28 cellular contexts compared by ENCODE assay signal in genomic region chr3:71097557-71097956, GRCh38.
DNase-seq lines count a peak whose midpoint lies in the region; ATAC-seq, FAIRE-seq and TF ChIP-seq lines count a peak whose summit lies in the region.
"Had no signal": no experiment of that assay in that cellular context is flagged by ENCODE, and none has a peak within 500 bp of the region (broad histone marks: within the 10 kb centered on the region; RNA-seq: fewer than 3 reads in every experiment).

No MANE protein-coding gene starts in this region.

- H3K4me1 Mint-ChIP-seq in activated CD4-positive, alpha-beta memory T cell treated with anti-CD3 and anti-CD28 coated beads for 36 hours (ENCODE audit: low read depth), result peaks cover 84% of the 10 kb centered on the region
- peaks cover 54% of the 10 kb centered on the region for H3K4me1 Mint-ChIP-seq in activated CD4-positive, alpha-beta memory T cell treated with anti-CD3 and anti-CD28 coated beads, Interleukin-2, amount 10 ng/mL, durations not matched to agents 7 days and 5 days
- peaks cover 53% of the 10 kb centered on the region for H3K4me1 Mint-ChIP-seq in activated T-helper 17 cell treated with anti-CD3 and anti-CD28 coated beads, Interleukin-2, amount 50 U/mL, for 72 hours
- H3K4me1 Mint-ChIP-seq in naive thymus-derived CD8-positive, alpha-beta T cell, result peaks cover 44 to 92% (median 90%) of the 10 kb centered on the region in 4 donors

- intact Hi-C loops in activated CD4-positive, alpha-beta memory T cell treated with anti-CD3 and anti-CD28 coated beads for 36 hours (cut with micrococcal nuclease), result no loop called here

- H3K36me3 ChIP-seq in HEK293 (ENCODE audit: control insufficient read depth in 2 of 2, insufficient read depth in 1 of 2, low read length in 2 of 2) (no peaks in the 10 kb centered on the region), GM23248 (ENCODE audit: low read depth) (no peaks in the 10 kb centered on the region)
- H3K36me3 ChIP-seq: breast epithelium, pancreas had no signal

- 96 to 98% methylated on average over 5 of the region's 5 CpGs for WGBS in GM23248 (ENCODE audit: low coverage in 1 of 2, low lambda C conversion rate in 2 of 2, missing lambda C conversion rate in 2 of 2), 2 experiments

- no peak for DNase-seq in activated CD4-positive, alpha-beta memory T cell treated with anti-CD3 and anti-CD28 coated beads for 36 hours
- no peak for DNase-seq in activated CD4-positive, alpha-beta memory T cell treated with anti-CD3 and anti-CD28 coated beads, Interleukin-2, amount 10 ng/mL, durations not matched to agents 7 days and 5 days
- DNase-seq in naive thymus-derived CD8-positive, alpha-beta T cell, result no peak
- DNase-seq in GM23248 (no peak), RCC 7860 (ENCODE audit: low spot score) (no peak)
- DNase-seq: activated CD8-positive, alpha-beta memory T cell treated with anti-CD3 and anti-CD28 coated beads for 24 hours; activated naive CD4-positive, alpha-beta T cell treated with Interleukin-2 at 50 U/mL for 16 hours; activated T-cell treated with anti-CD3 and anti-CD28 coated beads, Interleukin-2, amount 50 U/mL, for 4 hours; effector CD4-positive, alpha-beta T cell; IMR-90; NCI-H1436 treated with DMSO at 0.1 percent for 48 hours; NCI-H446; NCI-H82; pancreas; retina; stimulated activated naive CD4-positive, alpha-beta T cell treated with Interleukin-2 at 50 U/mL for 16 hours; T-helper 2 cell; testis had no signal

- H3K9me2 ChIP-seq in GM23248 (ENCODE audit: insufficient read depth), result no peaks in the 10 kb centered on the region

- H3K36me3 Mint-ChIP-seq in activated CD4-positive, alpha-beta memory T cell treated with anti-CD3 and anti-CD28 coated beads for 36 hours, result peaks cover 30% of the 10 kb centered on the region
- peaks cover 24% of the 10 kb centered on the region for H3K36me3 Mint-ChIP-seq in activated CD4-positive, alpha-beta memory T cell treated with anti-CD3 and anti-CD28 coated beads, Interleukin-2, amount 10 ng/mL, durations not matched to agents 7 days and 5 days (ENCODE audit: low read depth)
- H3K36me3 Mint-ChIP-seq in activated T-helper 17 cell treated with anti-CD3 and anti-CD28 coated beads, Interleukin-2, amount 50 U/mL, for 72 hours (ENCODE audit: low read depth), result peaks cover 89% of the 10 kb centered on the region
- H3K36me3 Mint-ChIP-seq in naive thymus-derived CD8-positive, alpha-beta T cell, result peaks cover 25 to 79% (median 28%) of the 10 kb centered on the region in 3 donors

- H3K27ac Mint-ChIP-seq in activated CD4-positive, alpha-beta memory T cell treated with anti-CD3 and anti-CD28 coated beads for 36 hours, result peak overlapping the region; percentile 13
- H3K27ac Mint-ChIP-seq in activated CD4-positive, alpha-beta memory T cell treated with anti-CD3 and anti-CD28 coated beads, Interleukin-2, amount 10 ng/mL, durations not matched to agents 7 days and 5 days, result no peak overlapping the region
- no peak overlapping the region for H3K27ac Mint-ChIP-seq in activated T-helper 17 cell treated with anti-CD3 and anti-CD28 coated beads, Interleukin-2, amount 50 U/mL, for 72 hours
- peak overlapping the region in 7 of 10 donors; percentile 20 to 75 (median 69) for H3K27ac Mint-ChIP-seq in naive thymus-derived CD8-positive, alpha-beta T cell

- in situ Hi-C loops in GM23248 (cut with MboI), result no loop called here

- POLR2A ChIA-PET in activated CD4-positive, alpha-beta memory T cell treated with anti-CD3 and anti-CD28 coated beads for 36 hours (lab: Charles Lee), result interaction anchor here (0.8 to 1.8 kb wide), 3 partner anchors 9 to 41 kb away, joined by 3 to 6 read pairs (median 3); no protein-coding TSS in a partner anchor
- POLR2A ChIA-PET in activated CD4-positive, alpha-beta memory T cell treated with anti-CD3 and anti-CD28 coated beads, Interleukin-2, amount 10 ng/mL, durations not matched to agents 7 days and 5 days (lab: Charles Lee), result interaction anchor here (0.8 kb wide), 1 partner anchor 34 kb away, joined by 3 read pairs; no protein-coding TSS in a partner anchor
- POLR2A ChIA-PET in HEK293 (lab: Yijun Ruan, JAX), result no interaction called here
- POLR2A ChIA-PET in naive thymus-derived CD8-positive, alpha-beta T cell (lab: Charles Lee), result no interaction called here

- no peak overlapping the region for H2AFZ ChIP-seq in GM23248
- H2AFZ ChIP-seq: hepatocyte had no signal

- H3K27ac ChIP-seq in HEK293 (ENCODE audit: extremely low read depth, low read depth, low read length) (no peak overlapping the region), GM23248 (no peak overlapping the region)
- H3K27ac ChIP-seq: breast epithelium, hepatocyte, pancreas, skin epidermis, testis had no signal

- peaks cover 28% of the 10 kb centered on the region for H3F3A ChIP-seq in GM23248 (ENCODE audit: insufficient read depth)

- H3K9me3 Mint-ChIP-seq in activated CD4-positive, alpha-beta memory T cell treated with anti-CD3 and anti-CD28 coated beads for 36 hours, result no peaks in the 10 kb centered on the region
- no peaks in the 10 kb centered on the region for H3K9me3 Mint-ChIP-seq in activated CD4-positive, alpha-beta memory T cell treated with anti-CD3 and anti-CD28 coated beads, Interleukin-2, amount 10 ng/mL, durations not matched to agents 7 days and 5 days
- no peaks in the 10 kb centered on the region for H3K9me3 Mint-ChIP-seq in activated T-helper 17 cell treated with anti-CD3 and anti-CD28 coated beads, Interleukin-2, amount 50 U/mL, for 72 hours
- no peaks in the 10 kb centered on the region for H3K9me3 Mint-ChIP-seq in naive thymus-derived CD8-positive, alpha-beta T cell
- H3K9me3 Mint-ChIP-seq: neural crest cell had no signal

- H3K79me2 ChIP-seq in GM23248 (ENCODE audit: insufficient read depth), result 0 out of 2 replicates have a peak, but pooled peaks cover 13% of the 10 kb centered on the region

- no peak overlapping the region for H3K4me3 ChIP-seq in HEK293 (ENCODE audit: low read depth, low read length)
- no peak overlapping the region for H3K4me3 ChIP-seq in GM23248
- H3K4me3 ChIP-seq: breast epithelium, hepatocyte, pancreas, skin epidermis, testis had no signal

- H3K4me1 ChIP-seq in HEK293 (ENCODE audit: control insufficient read depth, insufficient read depth, low read length) (peaks cover 2% of the 10 kb centered on the region; the same call in 1 of the 2 replicates), GM23248 (ENCODE audit: insufficient read depth) (peaks cover 33% of the 10 kb centered on the region)
- H3K4me1 ChIP-seq: testis had no signal

- FAIRE-seq in RCC 7860 (lab: Jason Lieb, UNC), result no peak
- FAIRE-seq: colon, pancreas had no signal

- H3K27me3 Mint-ChIP-seq in activated CD4-positive, alpha-beta memory T cell treated with anti-CD3 and anti-CD28 coated beads for 36 hours, result no peaks in the 10 kb centered on the region
- no peaks in the 10 kb centered on the region for H3K27me3 Mint-ChIP-seq in activated CD4-positive, alpha-beta memory T cell treated with anti-CD3 and anti-CD28 coated beads, Interleukin-2, amount 10 ng/mL, durations not matched to agents 7 days and 5 days
- H3K27me3 Mint-ChIP-seq in activated T-helper 17 cell treated with anti-CD3 and anti-CD28 coated beads, Interleukin-2, amount 50 U/mL, for 72 hours, result no peaks in the 10 kb centered on the region
- H3K27me3 Mint-ChIP-seq in naive thymus-derived CD8-positive, alpha-beta T cell, result no peaks in the 10 kb centered on the region

- TF ChIP-seq CTCF in HEK293 (tag by site-specific recombination; IDR thresholded peaks at IDR 0.05), result no peak

- no peak overlapping the region for H3K4me2 ChIP-seq in GM23248 (ENCODE audit: unreplicated experiment)
- H3K4me2 ChIP-seq: hepatocyte had no signal

- CTCF ChIA-PET in activated CD4-positive, alpha-beta memory T cell treated with anti-CD3 and anti-CD28 coated beads for 36 hours (lab: Charles Lee), result no interaction called here
- CTCF ChIA-PET in activated CD4-positive, alpha-beta memory T cell treated with anti-CD3 and anti-CD28 coated beads, Interleukin-2, amount 10 ng/mL, durations not matched to agents 7 days and 5 days (lab: Charles Lee), result no interaction called here
- CTCF ChIA-PET in HEK293 (lab: Yijun Ruan, JAX), result no interaction called here

- no peak for ATAC-seq in activated T-helper 17 cell treated with anti-CD3 and anti-CD28 coated beads, Interleukin-2, amount 50 U/mL, for 72 hours (replicated peaks)
- no peak for ATAC-seq in naive thymus-derived CD8-positive, alpha-beta T cell
- ATAC-seq in HG02798 (IDR thresholded peaks at IDR 0.05; ENCODE audit: poor library complexity, unreplicated experiment), result no peak
- ATAC-seq: activated CD4-positive, CD25-positive, alpha-beta regulatory T cell treated with anti-CD3 and anti-CD28 coated beads, Interleukin-2, amount 50 U/mL, for 24 hours; activated T-cell treated with anti-CD3 and anti-CD28 coated beads, Interleukin-2, amount 50 U/mL, for 4 hours; HCT116; pancreas had no signal

- H4K20me1 ChIP-seq in GM23248 (ENCODE audit: insufficient read depth), result no peaks in the 10 kb centered on the region

- no peaks in the 10 kb centered on the region for H3K27me3 ChIP-seq in GM23248 (replicated peaks; ENCODE audit: insufficient read depth)
- H3K27me3 ChIP-seq: breast epithelium, hepatocyte, pancreas, testis had no signal

- no peak overlapping the region for H3K4me3 Mint-ChIP-seq in activated CD4-positive, alpha-beta memory T cell treated with anti-CD3 and anti-CD28 coated beads for 36 hours
- no peak overlapping the region for H3K4me3 Mint-ChIP-seq in activated CD4-positive, alpha-beta memory T cell treated with anti-CD3 and anti-CD28 coated beads, Interleukin-2, amount 10 ng/mL, durations not matched to agents 7 days and 5 days
- H3K4me3 Mint-ChIP-seq in activated T-helper 17 cell treated with anti-CD3 and anti-CD28 coated beads, Interleukin-2, amount 50 U/mL, for 72 hours, result peak overlapping the region; percentile 81
- peak overlapping the region in 1 of 10 donors; percentile 20 for H3K4me3 Mint-ChIP-seq in naive thymus-derived CD8-positive, alpha-beta T cell
- H3K4me3 Mint-ChIP-seq: activated T-cell treated with anti-CD3 and anti-CD28 coated beads, Interleukin-2, amount 50 U/mL, for 4 hours; neural crest cell had no signal

- H3K9me3 ChIP-seq in HEK293 (ENCODE audit: control insufficient read depth, insufficient read depth, low read depth, low read length) (no peaks in the 10 kb centered on the region), GM23248 (ENCODE audit: low read depth) (no peaks in the 10 kb centered on the region)
- H3K9me3 ChIP-seq: breast epithelium, pancreas, testis had no signal

- no peak overlapping the region for H3K9ac ChIP-seq in GM23248

TF ChIP-seq in HEK293, 187 proteins besides CTCF, POLR2A, EP300 and RAD21 (continues in another document):
- TF ChIP-seq ZNF623 (tag by site-specific recombination; IDR thresholded peaks at IDR 0.05) (no peak), ZNF776 (tag by site-specific recombination; IDR thresholded peaks at IDR 0.05; ENCODE audit: borderline replicate concordance) (no peak)

Comparison
In these comparisons a context has a peak if more than half of its experiments do, and no peak if none do; other contexts are left out.
1. H3K27ac Mint-ChIP-seq: peak in activated CD4-positive, alpha-beta memory T cell treated with anti-CD3 and anti-CD28 coated beads for 36 hours (single experiment) and naive thymus-derived CD8-positive, alpha-beta T cell (7 of 10); none in activated CD4-positive, alpha-beta memory T cell treated with anti-CD3 and anti-CD28 coated beads, Interleukin-2, amount 10 ng/mL, durations not matched to agents 7 days and 5 days (single experiment) and activated T-helper 17 cell treated with anti-CD3 and anti-CD28 coated beads, Interleukin-2, amount 50 U/mL, for 72 hours (single experiment).
2. POLR2A ChIA-PET loops: an anchor here in activated CD4-positive, alpha-beta memory T cell treated with anti-CD3 and anti-CD28 coated beads for 36 hours (0.8 to 1.8 kb wide) and activated CD4-positive, alpha-beta memory T cell treated with anti-CD3 and anti-CD28 coated beads, Interleukin-2, amount 10 ng/mL, durations not matched to agents 7 days and 5 days (0.8 kb wide); none called in HEK293 and naive thymus-derived CD8-positive, alpha-beta T cell.